ENCODE assay signal across 27 cellular contexts in genomic region chr3:149954812-149955211, GRCh38. TPM values are rescaled to one million over a fixed set of nuclear protein-coding genes. Genes with fewer than 3 reads are reported as not detected.
DNase-seq lines count a peak whose midpoint lies in the region; ATAC-seq, FAIRE-seq and TF ChIP-seq lines count a peak whose summit lies in the region.
"Had no signal": no experiment of that assay in that cellular context is flagged by ENCODE, and none has a peak within 500 bp of the region (broad histone marks: within the 10 kb centered on the region; RNA-seq: fewer than 3 reads in every experiment).

No MANE protein-coding gene starts in this region.

- H3K36me3 ChIP-seq in CD4-positive, CD25-positive, alpha-beta regulatory T cell (ENCODE audit: control insufficient read depth, insufficient read depth, low read length): peaks cover 4% of the 10 kb centered on the region
- H3K36me3 ChIP-seq in adipocyte (ENCODE audit: control insufficient read depth, insufficient read depth, low read length, severe bottlenecking) (peaks cover 27% of the 10 kb centered on the region), small intestine (ENCODE audit: control insufficient read depth in 2 of 2, insufficient read depth in 2 of 2, low read length in 2 of 2) (no peaks in the 10 kb centered on the region), Caco-2 (ENCODE audit: control insufficient read depth, insufficient read depth, low read length) (no peaks in the 10 kb centered on the region)
- H3K36me3 ChIP-seq: breast epithelium, left ventricle myocardium inferior, right lobe of liver, thoracic aorta had no signal

- H3K4me3 ChIP-seq in CD4-positive, CD25-positive, alpha-beta regulatory T cell (ENCODE audit: low read depth, low read length): no peak overlapping the region
- no peak overlapping the region for H3K4me3 ChIP-seq in adipocyte (ENCODE audit: low read length)
- no peak overlapping the region for H3K4me3 ChIP-seq in small intestine (ENCODE audit: low read depth in 1 of 2, low read length in 2 of 2)
- no peak overlapping the region for H3K4me3 ChIP-seq in Caco-2 (ENCODE audit: low read depth, low read length)
- H3K4me3 ChIP-seq: breast epithelium, esophagus muscularis mucosa, left ventricle myocardium inferior, right lobe of liver, thoracic aorta had no signal

- peaks cover 3% of the 10 kb centered on the region for H3K4me1 ChIP-seq in CD4-positive, CD25-positive, alpha-beta regulatory T cell (ENCODE audit: control insufficient read depth, insufficient read depth, low read length, poor library complexity, severe bottlenecking)
- H3K4me1 ChIP-seq in adipocyte (ENCODE audit: control insufficient read depth, insufficient read depth, low read length) (peaks cover 9% of the 10 kb centered on the region), small intestine (ENCODE audit: control insufficient read depth in 2 of 2, insufficient read depth in 1 of 2, low read depth in 1 of 2, low read length in 1 of 2) (peaks cover 0 to 2% of the 10 kb centered on the region in 2 donors), Caco-2 (no peaks in the 10 kb centered on the region)
- H3K4me1 ChIP-seq: parathyroid adenoma had no signal

- peak overlapping the region in 1 of 4 donors; percentile 66 for H3K4me3 Mint-ChIP-seq in CD4-positive, CD25-positive, alpha-beta regulatory T cell
- H3K4me3 Mint-ChIP-seq in Caco-2 (ENCODE audit: unreplicated experiment): no peak overlapping the region
- H3K4me3 Mint-ChIP-seq: activated T-cell treated with anti-CD3 and anti-CD28 coated beads, Interleukin-2, amount 50 U/mL, for 24 hours; effector memory CD8-positive, alpha-beta T cell; natural killer cell treated with Interleukin-12 subunit alpha and Interleukin-12 subunit beta and Interleukin-15 and Interleukin-18, amount 100 ng/mL, for 72 hours had no signal

- peak; percentile 59 for FAIRE-seq in small intestine (lab: Jason Lieb, UNC)
- FAIRE-seq in H54 (lab: Jason Lieb, UNC): no peak

- TF ChIP-seq CTCF in Caco-2 (IDR thresholded peaks at IDR 0.05; ENCODE audit: insufficient read depth in 1 of 2, low read depth in 1 of 2, low read length in 1 of 2, severe bottlenecking in 1 of 2, unreplicated experiment in 1 of 2): no peak

- peaks cover 11 to 33% (median 31%) of the 10 kb centered on the region in 4 donors for H3K4me1 Mint-ChIP-seq in CD4-positive, CD25-positive, alpha-beta regulatory T cell
- peaks cover 5% of the 10 kb centered on the region for H3K4me1 Mint-ChIP-seq in Caco-2 (ENCODE audit: low read depth, unreplicated experiment)

- POLR2A ChIA-PET in Caco-2 (lab: Charles Lee): no interaction called here

- H3K9ac ChIP-seq in adipocyte (ENCODE audit: low read length): no peak overlapping the region
- H3K9ac ChIP-seq: parathyroid adenoma had no signal

- H3K9me3 ChIP-seq in CD4-positive, CD25-positive, alpha-beta regulatory T cell (ENCODE audit: control insufficient read depth in 2 of 2, low read length in 2 of 2): no peaks in the 10 kb centered on the region
- H3K9me3 ChIP-seq in adipocyte (ENCODE audit: control insufficient read depth, low read length): no peaks in the 10 kb centered on the region
- H3K9me3 ChIP-seq in small intestine (ENCODE audit: control insufficient read depth, low read depth): no peaks in the 10 kb centered on the region
- H3K9me3 ChIP-seq in Caco-2: no peaks in the 10 kb centered on the region
- H3K9me3 ChIP-seq: breast epithelium, esophagus muscularis mucosa, left ventricle myocardium inferior, right lobe of liver, thoracic aorta had no signal

- no peak overlapping the region for H3K27ac ChIP-seq in CD4-positive, CD25-positive, alpha-beta regulatory T cell (ENCODE audit: insufficient read depth, low read length, poor library complexity, severe bottlenecking)
- H3K27ac ChIP-seq in small intestine (ENCODE audit: low read depth in 1 of 2, low read length in 1 of 2): no peak overlapping the region
- H3K27ac ChIP-seq: breast epithelium, esophagus muscularis mucosa, left ventricle myocardium inferior, parathyroid adenoma, right lobe of liver, thoracic aorta had no signal

- intact Hi-C loops in Caco-2 (cut with micrococcal nuclease; ENCODE audit: unreplicated experiment): no loop called here

- H3K27me3 ChIP-seq in CD4-positive, CD25-positive, alpha-beta regulatory T cell (ENCODE audit: control insufficient read depth, insufficient read depth, low read length): no peaks in the 10 kb centered on the region
- no peaks in the 10 kb centered on the region for H3K27me3 ChIP-seq in adipocyte (replicated peaks; ENCODE audit: control insufficient read depth, insufficient read depth, low read length)
- H3K27me3 ChIP-seq in small intestine (ENCODE audit: control insufficient read depth in 2 of 2, insufficient read depth in 2 of 2, low read length in 2 of 2): no peaks in the 10 kb centered on the region
- no peaks in the 10 kb centered on the region for H3K27me3 ChIP-seq in Caco-2 (replicated peaks; ENCODE audit: control insufficient read depth, insufficient read depth, low read length)
- H3K27me3 ChIP-seq: breast epithelium, esophagus muscularis mucosa, right lobe of liver had no signal

- no peak for TF ChIP-seq POLR2A in H54 (IDR thresholded peaks at IDR 0.05; ENCODE audit: low read depth, low read length)

- BruUV-seq in Caco-2 (replicated peaks; lab: Mats Ljungman, UMichigan): no TSS peak

- CTCF ChIA-PET in Caco-2 (lab: Charles Lee): no interaction called here

- ATAC-seq in CD4-positive, CD25-positive, alpha-beta regulatory T cell (ENCODE audit: low read depth in 2 of 2): no peak
- ATAC-seq: effector memory CD8-positive, alpha-beta T cell; natural killer cell treated with Interleukin-12 subunit alpha and Interleukin-12 subunit beta and Interleukin-15 and Interleukin-18, amount 100 ng/mL, for 72 hours; right lobe of liver; stimulated activated naive CD8-positive, alpha-beta T cell treated with anti-CD3 and anti-CD28 coated beads, Interleukin-15, Interleukin-2, amounts not matched to agents 100 U/mL and 50 U/mL, for 24 hours had no signal

- no peaks in the 10 kb centered on the region for H3K9me3 Mint-ChIP-seq in CD4-positive, CD25-positive, alpha-beta regulatory T cell
- H3K9me3 Mint-ChIP-seq in Caco-2 (ENCODE audit: unreplicated experiment): no peaks in the 10 kb centered on the region
- H3K9me3 Mint-ChIP-seq: activated T-cell treated with anti-CD3 and anti-CD28 coated beads, Interleukin-2, amount 50 U/mL, for 24 hours; effector memory CD8-positive, alpha-beta T cell; natural killer cell treated with Interleukin-12 subunit alpha and Interleukin-12 subunit beta and Interleukin-15 and Interleukin-18, amount 100 ng/mL, for 72 hours had no signal

- H3K27me3 Mint-ChIP-seq in CD4-positive, CD25-positive, alpha-beta regulatory T cell: no peaks in the 10 kb centered on the region
- no peaks in the 10 kb centered on the region for H3K27me3 Mint-ChIP-seq in Caco-2 (ENCODE audit: insufficient read depth, unreplicated experiment)
- H3K27me3 Mint-ChIP-seq: activated T-cell treated with anti-CD3 and anti-CD28 coated beads, Interleukin-2, amount 50 U/mL, for 24 hours; effector memory CD8-positive, alpha-beta T cell; natural killer cell treated with Interleukin-12 subunit alpha and Interleukin-12 subunit beta and Interleukin-15 and Interleukin-18, amount 100 ng/mL, for 72 hours had no signal

- WGBS in small intestine, 3 donors: 55 to 84% (median 77%) methylated on average over 1 of the region's 1 CpG

- peak overlapping the region; percentile 16 to 52 (median 45) for H3K27ac Mint-ChIP-seq in CD4-positive, CD25-positive, alpha-beta regulatory T cell
- H3K27ac Mint-ChIP-seq in Caco-2 (ENCODE audit: unreplicated experiment): no peak overlapping the region
- H3K27ac Mint-ChIP-seq: activated T-cell treated with anti-CD3 and anti-CD28 coated beads, Interleukin-2, amount 50 U/mL, for 24 hours; natural killer cell treated with Interleukin-12 subunit alpha and Interleukin-12 subunit beta and Interleukin-15 and Interleukin-18, amount 100 ng/mL, for 72 hours had no signal

- no peak for DNase-seq in CD4-positive, CD25-positive, alpha-beta regulatory T cell
- DNase-seq in KBM-7 (peak; percentile 9), adipocyte (ENCODE audit: low read depth) (peak; percentile 32), small intestine (no peak), Caco-2 (no peak), H54 (ENCODE audit: insufficient read length, low spot score) (no peak)
- DNase-seq in activated CD4-positive, alpha-beta T cell treated with anti-CD3 and anti-CD28 coated beads, Interleukin-2, amount 50 U/mL, for 48 hours: no peak
- DNase-seq: activated CD8-positive, alpha-beta memory T cell treated with anti-CD3 and anti-CD28 coated beads for 24 hours; activated T-cell treated with anti-CD3 and anti-CD28 coated beads, Interleukin-2, amount 50 U/mL, for 24 hours; amniotic stem cell; DMS79 treated with DMSO at 0.1 percent for 48 hours; effector memory CD8-positive, alpha-beta T cell; hypothalamus; IMR-90; left ventricle myocardium inferior; NCI-H1417; NCI-H510A treated with DMSO at 0.1 percent for 48 hours; NK-92 treated with Interleukin-12 subunit alpha and Interleukin-12 subunit beta, amount 100 ng/mL, for 24 hours; right lobe of liver; SHP77 treated with DMSO at 0.1 percent for 48 hours; stimulated activated naive CD8-positive, alpha-beta T cell treated with anti-CD3 and anti-CD28 coated beads, Interleukin-15, Interleukin-2, amounts not matched to agents 100 U/mL and 50 U/mL, for 24 hours; T-helper 1 cell had no signal

- in situ Hi-C loops in KBM-7 (cut with MboI; ENCODE audit: low pct_unique_long_range_greater_than_20kb, low sequenced_read_pairs): loop anchor here (25.0 kb wide), 1 partner anchor 257 kb away; no protein-coding TSS in a partner anchor

- peaks cover 4% of the 10 kb centered on the region for H3K36me3 Mint-ChIP-seq in CD4-positive, CD25-positive, alpha-beta regulatory T cell
- peaks cover 14% of the 10 kb centered on the region for H3K36me3 Mint-ChIP-seq in Caco-2 (ENCODE audit: insufficient read depth, unreplicated experiment)
- H3K36me3 Mint-ChIP-seq: natural killer cell treated with Interleukin-12 subunit alpha and Interleukin-12 subunit beta and Interleukin-15 and Interleukin-18, amount 100 ng/mL, for 72 hours had no signal

RNA-seq across cellular contexts. Expression of gene PFN2, which starts 15.9 kb away (rescaled TPM):
- 3.3 TPM for total RNA-seq in CD4-positive, CD25-positive, alpha-beta regulatory T cell
- 1 to 10 TPM; 2.2 to 4.1 (median 3.3) TPM for polyA plus RNA-seq in CD4-positive, CD25-positive, alpha-beta regulatory T cell
- 10 to 100 TPM; 27.3 to 45.3 (median 37.3) TPM for polyA plus RNA-seq in small intestine
- total RNA-seq in Caco-2 (2022): 39.3 and 45.9 TPM in 2 replicates

Comparison
In these comparisons a context has a peak if more than half of its experiments do, and no peak if none do; other contexts are left out.
1. DNase-seq: peak in KBM-7 (single experiment) and adipocyte (single experiment); none in CD4-positive, CD25-positive, alpha-beta regulatory T cell (0 of 3), small intestine (single experiment), activated CD4-positive, alpha-beta T cell treated with anti-CD3 and anti-CD28 coated beads, Interleukin-2, amount 50 U/mL, for 48 hours (0 of 2), Caco-2 (0 of 2) and H54 (single experiment).